19 cellular contexts compared by ENCODE assay signal in genomic region chr4:110793381-110793801, GRCh38.
DNase-seq lines count a peak whose midpoint lies in the region; ATAC-seq and TF ChIP-seq lines count a peak whose summit lies in the region.
"Had no signal": no experiment of that assay in that cellular context is flagged by ENCODE, and none has a peak within 500 bp of the region (broad histone marks: within the 10 kb centered on the region; RNA-seq: fewer than 3 reads in every experiment).

No MANE protein-coding gene starts in this region.

- H3K27me3 ChIP-seq in SJSA1 (replicated peaks) (no peaks in the 10 kb centered on the region), foreskin keratinocyte (no peaks in the 10 kb centered on the region), smooth muscle cell (ENCODE audit: low read depth) (no peaks in the 10 kb centered on the region)
- H3K27me3 ChIP-seq: gastrocnemius medialis, left lung, vagina had no signal

- H3F3A ChIP-seq in smooth muscle cell (ENCODE audit: low read depth) = peaks cover 4% of the 10 kb centered on the region

- peak overlapping the region; percentile 53 for H3K4me2 ChIP-seq in smooth muscle cell

- H3K27ac ChIP-seq in SJSA1 (peak overlapping the region; percentile 39), foreskin keratinocyte (no peak overlapping the region), smooth muscle cell (ENCODE audit: low read depth) (peak overlapping the region; percentile 34)
- H3K27ac ChIP-seq: gastrocnemius medialis, left lung, vagina had no signal

- no peaks in the 10 kb centered on the region for H4K20me1 ChIP-seq in smooth muscle cell (ENCODE audit: low read depth)

- H3K79me2 ChIP-seq in smooth muscle cell (ENCODE audit: low read depth) = no peaks in the 10 kb centered on the region

- no peak overlapping the region for H3K4me3 ChIP-seq in SJSA1
- peak overlapping the region; percentile 2 for H3K4me3 ChIP-seq in smooth muscle cell
- H3K4me3 ChIP-seq: gastrocnemius medialis, left lung, vagina had no signal

- H3K4me1 ChIP-seq in SJSA1 (replicated peaks) (peaks cover 28% of the 10 kb centered on the region), foreskin keratinocyte (no peaks in the 10 kb centered on the region), smooth muscle cell (ENCODE audit: low read depth) (peaks cover 34% of the 10 kb centered on the region)
- H3K4me1 ChIP-seq: BE2C, gastrocnemius medialis, left lung, vagina had no signal

- ATAC-seq in foreskin keratinocyte = peak; percentile 59
- no peak for ATAC-seq in GM18520 (IDR thresholded peaks at IDR 0.05; ENCODE audit: unreplicated experiment)
- ATAC-seq: gastrocnemius medialis, left lung, T-cell had no signal

- H2AFZ ChIP-seq in smooth muscle cell (ENCODE audit: low read depth) = no peak overlapping the region

- no peaks in the 10 kb centered on the region for H3K9me3 ChIP-seq in SJSA1 (replicated peaks)
- no peaks in the 10 kb centered on the region for H3K9me3 ChIP-seq in smooth muscle cell (replicated peaks; ENCODE audit: low read depth)
- H3K9me3 ChIP-seq: BE2C, gastrocnemius medialis, left lung, vagina had no signal

- H3K36me3 ChIP-seq in SJSA1 (no peaks in the 10 kb centered on the region), smooth muscle cell (ENCODE audit: low read depth) (no peaks in the 10 kb centered on the region)
- H3K36me3 ChIP-seq: BE2C, gastrocnemius medialis, left lung, vagina had no signal

- H3K9ac ChIP-seq in smooth muscle cell (ENCODE audit: low read depth) = no peak overlapping the region

- TF ChIP-seq CTCF in foreskin keratinocyte (conservative IDR thresholded peaks at IDR 0.05) = no peak
- TF ChIP-seq CTCF in smooth muscle cell (IDR thresholded peaks at IDR 0.05; ENCODE audit: borderline replicate concordance, insufficient read depth, poor library complexity, severe bottlenecking) = no peak

- peak; percentile 59 for DNase-seq in HS-27A (ENCODE audit: low read depth)
- peak; percentile 44 to 55 for DNase-seq in SJSA1 (ENCODE audit: low read depth in 1 of 2, low spot score in 2 of 2)
- DNase-seq in foreskin keratinocyte = peak; percentile 9 to 46
- DNase-seq in smooth muscle cell (lab: John Stamatoyannopoulos, UW; ENCODE audit: unreplicated experiment) = no peak
- DNase-seq in hepatic stellate cell (ENCODE audit: low spot score) = no peak
- no peak for DNase-seq in midbrain (lab: John Stamatoyannopoulos, UW)
- DNase-seq: activated CD4-positive, alpha-beta T cell treated with anti-CD3 and anti-CD28 coated beads, Interleukin-2, amount 50 U/mL, for 1 hour; activated CD8-positive, alpha-beta memory T cell treated with anti-CD3 and anti-CD28 coated beads, Interleukin-2, amount 50 U/mL, for 48 hours; activated gamma-delta T cell treated with Interleukin-2 at 50 U/mL for 16 hours; aorta; BE2C; gastrocnemius medialis; GDM1; left lung; NCI-H2029 treated with DMSO at 0.1 percent for 48 hours; stimulated activated CD4-positive, alpha-beta T cell treated with anti-CD3 and anti-CD28 coated beads, Interleukin-4, amount 100 ng/mL, for 24 hours; T-cell had no signal

- 15% methylated on average over 4 of the region's 4 CpGs for WGBS in smooth muscle cell (ENCODE audit: low lambda C conversion rate)

Comparison
In these comparisons a context has a peak if more than half of its experiments do, and no peak if none do; other contexts are left out.
1. DNase-seq: peak in HS-27A (single experiment), SJSA1 (2 of 2) and foreskin keratinocyte (2 of 2); none in smooth muscle cell (single experiment), hepatic stellate cell (single experiment) and midbrain (single experiment).